ENCODE assay signal across 3 cellular contexts in the genomic region with DNA sequence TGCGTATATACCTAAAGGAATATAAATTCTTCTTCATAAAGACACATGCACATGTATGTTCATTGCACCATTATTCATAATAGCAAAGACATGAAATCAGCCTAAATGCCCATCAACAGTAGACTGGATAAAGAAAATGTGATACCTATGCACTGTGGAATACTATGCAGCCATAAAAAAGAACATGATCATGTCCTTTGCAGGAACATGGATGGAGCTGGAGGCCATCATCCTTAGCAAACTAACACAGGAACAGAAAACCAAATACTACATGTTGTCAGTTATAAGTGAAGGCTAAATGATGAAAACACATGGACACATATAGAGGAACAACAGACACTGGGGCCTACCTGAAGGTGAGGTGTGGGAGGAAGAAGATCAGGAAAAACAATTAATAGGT.
TF ChIP-seq lines count a peak whose summit lies in the region.

No MANE protein-coding gene starts in this region.

TF ChIP-seq in A549, 52 proteins besides CTCF, POLR2A, EP300 and RAD21:
- TF ChIP-seq KDM1A (IDR thresholded peaks at IDR 0.05; ENCODE audit: low read depth) = peak; percentile 54; the same call in 1 of the 2 replicates
- no peak for TF ChIP-seq RCOR1 (IDR thresholded peaks at IDR 0.05; ENCODE audit: low read depth, low read length)

TF ChIP-seq in IMR-90, 13 proteins besides CTCF, POLR2A, EP300 and RAD21:
- TF ChIP-seq ELK1 (IDR thresholded peaks at IDR 0.05; ENCODE audit: borderline replicate concordance, low read depth, low read length) (no peak), CEBPB (IDR thresholded peaks at IDR 0.05; ENCODE audit: low read depth, low read length) (no peak), FOS (IDR thresholded peaks at IDR 0.05; ENCODE audit: low read depth, low read length) (no peak), RFX5 (IDR thresholded peaks at IDR 0.05; ENCODE audit: low read depth, low read length) (no peak), NFE2L2 (IDR thresholded peaks at IDR 0.05; ENCODE audit: low read depth, low read length) (no peak), SMC3 (IDR thresholded peaks at IDR 0.05; ENCODE audit: low read depth, low read length) (no peak), MXI1 (IDR thresholded peaks at IDR 0.05; ENCODE audit: borderline replicate concordance, low read depth, low read length) (no peak), CHD1 (IDR thresholded peaks at IDR 0.05; ENCODE audit: low read depth, low read length) (no peak), BHLHE40 (IDR thresholded peaks at IDR 0.05; ENCODE audit: low read depth, low read length) (no peak), MAFK (IDR thresholded peaks at IDR 0.05; ENCODE audit: low read depth, low read length) (no peak), RCOR1 (IDR thresholded peaks at IDR 0.05; ENCODE audit: insufficient replicate concordance, low read length) (no peak), MAZ (IDR thresholded peaks at IDR 0.05; ENCODE audit: borderline replicate concordance, low read depth, low read length) (no peak), USF2 (IDR thresholded peaks at IDR 0.05; ENCODE audit: low read depth, low read length) (no peak)

TF ChIP-seq in H1, 55 proteins besides CTCF, POLR2A, EP300 and RAD21:
- TF ChIP-seq EGR1 (IDR thresholded peaks at IDR 0.05; ENCODE audit: borderline replicate concordance, low read depth, low read length) (no peak), SRF (IDR thresholded peaks at IDR 0.05; ENCODE audit: low read depth, low read length) (no peak), SP1 (IDR thresholded peaks at IDR 0.05; ENCODE audit: low read depth, low read length) (no peak), KDM1A (IDR thresholded peaks at IDR 0.05; ENCODE audit: borderline replicate concordance, low read length) (peak; percentile 75; the same call in 1 of the 2 replicates)
